ENCODE assay signal across 17 cellular contexts in genomic region chr3:169234595-169234994, GRCh38.
"Had no signal": no experiment of that assay in that cellular context is flagged by ENCODE, and none has a peak within 500 bp of the region (broad histone marks: within the 10 kb centered on the region; RNA-seq: fewer than 3 reads in every experiment).

No MANE protein-coding gene starts in this region.

- ATAC-seq: SK-N-SH treated with all-trans-retinoic acid at 6 μM for 48 hours had no signal

- DNase-seq: KBM-7, MV-4-11, NCI-H1048, NCI-H1105, NCI-H1436 treated with DMSO at 0.1 percent for 48 hours, NCI-H1694 treated with DMSO at 0.1 percent for 48 hours, NCI-H1930, NCI-H2107, NCI-H226, NCI-H446, NCI-H510A, NCI-H526 treated with DMSO at 0.1 percent for 48 hours, NCI-H774, RPMI8226, SHP77, T-helper 1 cell had no signal
